ENCODE assay signal across 10 cellular contexts in genomic region chr3:138687236-138687635, GRCh38.
DNase-seq lines count a peak whose midpoint lies in the region; ATAC-seq lines count a peak whose summit lies in the region.
"Had no signal": no experiment of that assay in that cellular context is flagged by ENCODE, and none has a peak within 500 bp of the region (broad histone marks: within the 10 kb centered on the region; RNA-seq: fewer than 3 reads in every experiment).

No MANE protein-coding gene starts in this region.

- peaks cover 8% of the 10 kb centered on the region for H3K4me1 Mint-ChIP-seq in central memory CD8-positive, alpha-beta T cell

- ATAC-seq in GM19455 (IDR thresholded peaks at IDR 0.05; ENCODE audit: unreplicated experiment) (peak; percentile 10), HG03175 (IDR thresholded peaks at IDR 0.05; ENCODE audit: unreplicated experiment) (peak; percentile 43)
- no peak for ATAC-seq in central memory CD8-positive, alpha-beta T cell (replicated peaks; ENCODE audit: extremely low read depth, poor library complexity, severe bottlenecking)

- H3K27me3 Mint-ChIP-seq in central memory CD8-positive, alpha-beta T cell = no peaks in the 10 kb centered on the region

- no peak for DNase-seq in central memory CD8-positive, alpha-beta T cell (ENCODE audit: low spot score in 2 of 2)
- DNase-seq in H7 = no peak
- DNase-seq in MG63 = no peak
- no peak for DNase-seq in putamen (ENCODE audit: low spot score)
- DNase-seq in DMS 273 (lab: John Stamatoyannopoulos, UW; ENCODE audit: unreplicated experiment) = no peak
- DNase-seq: hippocampal formation, NCI-H1694 had no signal

- H3K9me3 ChIP-seq in BLaER1 treated with 17β-estradiol and CSF1 and Interleukin-3, amounts not matched to agents 10 nM and 100 nM (replicated peaks in 1 of 11) = no peaks in the 10 kb centered on the region
- H3K9me3 ChIP-seq in MG63 = peaks cover 3% of the 10 kb centered on the region; the same call in 1 of the 2 replicates

- H3K4me1 ChIP-seq in BLaER1 treated with 17β-estradiol and CSF1 and Interleukin-3, amounts not matched to agents 10 nM and 100 nM = peaks cover 23 to 70% (median 52%) of the 10 kb centered on the region in 10 experiments

- H3K9ac ChIP-seq in BLaER1 treated with 17β-estradiol and CSF1 and Interleukin-3, amounts not matched to agents 10 nM and 100 nM = peak overlapping the region in 6 of 11 experiments; percentile 11 to 68 (median 46); a peak in 10 of 22 replicates

- no peaks in the 10 kb centered on the region for H3K9me3 Mint-ChIP-seq in central memory CD8-positive, alpha-beta T cell

- peak overlapping the region in 9 of 11 experiments; percentile 30 to 89 (median 67); a peak in 17 of 22 replicates for H3K27ac ChIP-seq in BLaER1 treated with 17β-estradiol and CSF1 and Interleukin-3, amounts not matched to agents 10 nM and 100 nM

- H3K27me3 ChIP-seq in BLaER1 treated with 17β-estradiol and CSF1 and Interleukin-3, amounts not matched to agents 10 nM and 100 nM = no peaks in the 10 kb centered on the region
- H3K27me3 ChIP-seq in H7 (ENCODE audit: control insufficient read depth, insufficient read depth, low read length) (no peaks in the 10 kb centered on the region), MG63 (no peaks in the 10 kb centered on the region)

- H3K4me3 ChIP-seq in BLaER1 treated with 17β-estradiol and CSF1 and Interleukin-3, amounts not matched to agents 10 nM and 100 nM = no peak overlapping the region
- H3K4me3 ChIP-seq in H7 (ENCODE audit: insufficient read depth, low read depth, low read length) (no peak overlapping the region), MG63 (no peak overlapping the region)

- no peak overlapping the region for H3K4me3 Mint-ChIP-seq in central memory CD8-positive, alpha-beta T cell

- H3K36me3 Mint-ChIP-seq in central memory CD8-positive, alpha-beta T cell (ENCODE audit: insufficient read depth) = peaks cover 24% of the 10 kb centered on the region

- H3K36me3 ChIP-seq in BLaER1 treated with 17β-estradiol and CSF1 and Interleukin-3, amounts not matched to agents 10 nM and 100 nM = peaks cover 0 to 30% (median 8%) of the 10 kb centered on the region in 11 experiments; a peak in 12 of 22 replicates
- H3K36me3 ChIP-seq in H7 (replicated peaks; ENCODE audit: control insufficient read depth, insufficient read depth, low read length) = peaks cover 1% of the 10 kb centered on the region; the same call in 1 of the 2 replicates
- peaks cover 27% of the 10 kb centered on the region for H3K36me3 ChIP-seq in MG63

- peak overlapping the region; percentile 16 for H3K27ac Mint-ChIP-seq in central memory CD8-positive, alpha-beta T cell (ENCODE audit: low read depth)

- no peaks in the 10 kb centered on the region for H4K20me1 ChIP-seq in BLaER1 treated with 17β-estradiol and CSF1 and Interleukin-3, amounts not matched to agents 10 nM and 100 nM

- peak overlapping the region in 10 of 11 experiments; percentile 4 to 73 (median 51); a peak in 16 of 22 replicates for H3K4me2 ChIP-seq in BLaER1 treated with 17β-estradiol and CSF1 and Interleukin-3, amounts not matched to agents 10 nM and 100 nM
